11 cellular contexts compared by ENCODE assay signal in genomic region chr13:25738342-25738771, GRCh38.
A peak's percentile ranks its signal among the peaks of the same experiment; 100 is the strongest.
DNase-seq lines count a peak whose midpoint lies in the region; ATAC-seq, FAIRE-seq and TF ChIP-seq lines count a peak whose summit lies in the region.
"Had no signal": no experiment of that assay in that cellular context is flagged by ENCODE, and none has a peak within 500 bp of the region (broad histone marks: within the 10 kb centered on the region; RNA-seq: fewer than 3 reads in every experiment).

No MANE protein-coding gene starts in this region.

- H3K9me3 ChIP-seq in endothelial cell of umbilical vein (replicated peaks; ENCODE audit: control insufficient read depth, insufficient read depth, low read length), result no peaks in the 10 kb centered on the region
- H3K9me3 ChIP-seq in gastroesophageal sphincter, result no peaks in the 10 kb centered on the region
- H3K9me3 ChIP-seq: neutrophil had no signal

- H3K79me2 ChIP-seq in endothelial cell of umbilical vein (ENCODE audit: control insufficient read depth, insufficient read depth, low read length), result no peaks in the 10 kb centered on the region

- H3K4me3 Mint-ChIP-seq in activated naive CD8-positive, alpha-beta T cell treated with anti-CD3 and anti-CD28 coated beads, Interleukin-2, amount 10 ng/mL, durations not matched to agents 7 days and 5 days, result peak overlapping the region; percentile 44
- no peak overlapping the region for H3K4me3 Mint-ChIP-seq in activated naive CD8-positive, alpha-beta T cell treated with anti-CD3 and anti-CD28 coated beads for 36 hours
- H3K4me3 Mint-ChIP-seq: CD4-positive, CD25-positive, alpha-beta regulatory T cell had no signal

- ATAC-seq in activated naive CD8-positive, alpha-beta T cell treated with anti-CD3 and anti-CD28 coated beads, Interleukin-2, amount 10 ng/mL, durations not matched to agents 7 days and 5 days (ENCODE audit: low read depth), result peak; percentile 26
- ATAC-seq in HG03095 (IDR thresholded peaks at IDR 0.05; ENCODE audit: unreplicated experiment) (no peak), GM18867 (IDR thresholded peaks at IDR 0.05; ENCODE audit: unreplicated experiment) (no peak), GM19455 (IDR thresholded peaks at IDR 0.05; ENCODE audit: unreplicated experiment) (no peak), gastroesophageal sphincter (no peak)
- ATAC-seq: HepG2 had no signal

- TF ChIP-seq CTCF in endothelial cell of umbilical vein (IDR thresholded peaks at IDR 0.05; ENCODE audit: extremely low read depth in 1 of 2, insufficient read depth in 1 of 2, low read depth in 1 of 2, low read length in 2 of 2) (no peak), gastroesophageal sphincter (IDR thresholded peaks at IDR 0.05) (no peak)

- no peak overlapping the region for H3K9ac ChIP-seq in endothelial cell of umbilical vein (replicated peaks; ENCODE audit: extremely low read depth, insufficient read depth, low read length)

- 56% methylated on average over 1 of the region's 1 CpG; no CpG with 5 or more reads in 1 of the 2 donors for WGBS in gastroesophageal sphincter (ENCODE audit: low coverage in 1 of 2), 2 donors

- no peak for DNase-seq in activated naive CD8-positive, alpha-beta T cell treated with anti-CD3 and anti-CD28 coated beads, Interleukin-2, amount 10 ng/mL, durations not matched to agents 7 days and 5 days
- DNase-seq in activated naive CD8-positive, alpha-beta T cell treated with anti-CD3 and anti-CD28 coated beads for 36 hours, result no peak
- DNase-seq in NCI-H748 treated with DMSO at 0.1 percent for 48 hours (lab: John Stamatoyannopoulos, UW), result peak; percentile 96
- DNase-seq in endothelial cell of umbilical vein (ENCODE audit: low read depth, low spot score), result peak; percentile 11
- DNase-seq: CD4-positive, CD25-positive, alpha-beta regulatory T cell had no signal

- no peaks in the 10 kb centered on the region for H3K27me3 ChIP-seq in endothelial cell of umbilical vein (ENCODE audit: control insufficient read depth in 2 of 2, insufficient read depth in 2 of 2, low read length in 2 of 2)
- no peaks in the 10 kb centered on the region for H3K27me3 ChIP-seq in gastroesophageal sphincter
- H3K27me3 ChIP-seq: neutrophil had no signal

- H3K36me3 ChIP-seq in endothelial cell of umbilical vein (ENCODE audit: control insufficient read depth in 2 of 2, extremely low read depth in 1 of 2, insufficient read depth in 2 of 2, low read length in 2 of 2) (no peaks in the 10 kb centered on the region), gastroesophageal sphincter (no peaks in the 10 kb centered on the region)
- H3K36me3 ChIP-seq: neutrophil had no signal

- H3K9me1 ChIP-seq in endothelial cell of umbilical vein (replicated peaks; ENCODE audit: control insufficient read depth, extremely low read depth, insufficient read depth, low read length), result no peaks in the 10 kb centered on the region

- H3K27me3 Mint-ChIP-seq in activated naive CD8-positive, alpha-beta T cell treated with anti-CD3 and anti-CD28 coated beads, Interleukin-2, amount 10 ng/mL, durations not matched to agents 7 days and 5 days, result peaks cover 5% of the 10 kb centered on the region
- no peaks in the 10 kb centered on the region for H3K27me3 Mint-ChIP-seq in activated naive CD8-positive, alpha-beta T cell treated with anti-CD3 and anti-CD28 coated beads for 36 hours

- FAIRE-seq in endothelial cell of umbilical vein (lab: Jason Lieb, UNC), result no peak
- FAIRE-seq: HepG2 had no signal

- no peak overlapping the region for H3K4me2 ChIP-seq in endothelial cell of umbilical vein (ENCODE audit: insufficient read depth, low read length)

- H3K9me3 Mint-ChIP-seq in activated naive CD8-positive, alpha-beta T cell treated with anti-CD3 and anti-CD28 coated beads, Interleukin-2, amount 10 ng/mL, durations not matched to agents 7 days and 5 days, result peaks cover 5% of the 10 kb centered on the region
- H3K9me3 Mint-ChIP-seq in activated naive CD8-positive, alpha-beta T cell treated with anti-CD3 and anti-CD28 coated beads for 36 hours, result no peaks in the 10 kb centered on the region

- H3K27ac ChIP-seq in endothelial cell of umbilical vein (ENCODE audit: insufficient read depth, low read depth, low read length), result no peak overlapping the region
- no peak overlapping the region for H3K27ac ChIP-seq in gastroesophageal sphincter
- H3K27ac ChIP-seq: neutrophil had no signal

- H3K27ac Mint-ChIP-seq in activated naive CD8-positive, alpha-beta T cell treated with anti-CD3 and anti-CD28 coated beads, Interleukin-2, amount 10 ng/mL, durations not matched to agents 7 days and 5 days, result peak overlapping the region; percentile 64
- H3K27ac Mint-ChIP-seq in activated naive CD8-positive, alpha-beta T cell treated with anti-CD3 and anti-CD28 coated beads for 36 hours, result no peak overlapping the region

- dilution Hi-C loops in endothelial cell of umbilical vein (cut with MboI; ENCODE audit: extremely low pct_ligation_motif_present, low sequenced_read_pairs), result no loop called here

- H3K4me1 ChIP-seq in endothelial cell of umbilical vein (ENCODE audit: control insufficient read depth, extremely low read depth, insufficient read depth, low read length), result no peaks in the 10 kb centered on the region
- no peaks in the 10 kb centered on the region for H3K4me1 ChIP-seq in gastroesophageal sphincter

- no TSS peak for BruUV-seq in endothelial cell of umbilical vein (replicated peaks; lab: Mats Ljungman, UMichigan)

- TF ChIP-seq POLR2A in endothelial cell of umbilical vein (IDR thresholded peaks at IDR 0.05; ENCODE audit: low read depth, low read length) (no peak), gastroesophageal sphincter (IDR thresholded peaks at IDR 0.05) (no peak)

- no peak for TF ChIP-seq EP300 in gastroesophageal sphincter (IDR thresholded peaks at IDR 0.05)

- H2AFZ ChIP-seq in endothelial cell of umbilical vein (ENCODE audit: low read depth, low read length), result no peak overlapping the region

- no peak overlapping the region for H3K4me3 ChIP-seq in endothelial cell of umbilical vein (replicated peaks in 1 of 3; ENCODE audit: insufficient read depth in 1 of 3, low read depth in 1 of 3, low read length in 3 of 3)
- no peak overlapping the region for H3K4me3 ChIP-seq in gastroesophageal sphincter

- CTCF ChIA-PET in endothelial cell of umbilical vein (lab: Charles Lee), result no interaction called here

- no peaks in the 10 kb centered on the region for H4K20me1 ChIP-seq in endothelial cell of umbilical vein (replicated peaks; ENCODE audit: control insufficient read depth, extremely low read depth, insufficient read depth, low read length)

- intact Hi-C loops in endothelial cell of umbilical vein (cut with micrococcal nuclease), result no loop called here

- peaks cover 13% of the 10 kb centered on the region for H3K4me1 Mint-ChIP-seq in activated naive CD8-positive, alpha-beta T cell treated with anti-CD3 and anti-CD28 coated beads, Interleukin-2, amount 10 ng/mL, durations not matched to agents 7 days and 5 days
- H3K4me1 Mint-ChIP-seq in activated naive CD8-positive, alpha-beta T cell treated with anti-CD3 and anti-CD28 coated beads for 36 hours, result peaks cover 15% of the 10 kb centered on the region

- peaks cover 2% of the 10 kb centered on the region for H3K36me3 Mint-ChIP-seq in activated naive CD8-positive, alpha-beta T cell treated with anti-CD3 and anti-CD28 coated beads, Interleukin-2, amount 10 ng/mL, durations not matched to agents 7 days and 5 days
- no peaks in the 10 kb centered on the region for H3K36me3 Mint-ChIP-seq in activated naive CD8-positive, alpha-beta T cell treated with anti-CD3 and anti-CD28 coated beads for 36 hours
- H3K36me3 Mint-ChIP-seq: CD4-positive, CD25-positive, alpha-beta regulatory T cell had no signal

- POLR2A ChIA-PET in activated naive CD8-positive, alpha-beta T cell treated with anti-CD3 and anti-CD28 coated beads, Interleukin-2, amount 10 ng/mL, durations not matched to agents 7 days and 5 days (lab: Charles Lee), result no interaction called here
- POLR2A ChIA-PET in endothelial cell of umbilical vein (lab: Charles Lee), result no interaction called here

TF ChIP-seq in endothelial cell of umbilical vein, 7 proteins besides CTCF, POLR2A, EP300 and RAD21:
- no peak for TF ChIP-seq FOS (IDR thresholded peaks at IDR 0.05; ENCODE audit: borderline replicate concordance, insufficient read depth, low read length)
- TF ChIP-seq JUN (IDR thresholded peaks at IDR 0.05; ENCODE audit: borderline replicate concordance, insufficient read depth, insufficient read length, low read depth), result no peak
- TF ChIP-seq POLR2AphosphoS5 (IDR thresholded peaks at IDR 0.05; ENCODE audit: insufficient read depth, low read depth, low read length), result no peak
- TF ChIP-seq MAX (IDR thresholded peaks at IDR 0.05; ENCODE audit: insufficient read depth, insufficient read length), result no peak
- TF ChIP-seq MYC (IDR thresholded peaks at IDR 0.05; ENCODE audit: low read depth, low read length), result no peak
- no peak for TF ChIP-seq GATA2 (IDR thresholded peaks at IDR 0.05; ENCODE audit: insufficient read depth, insufficient read length, low read depth, low read length)
- TF ChIP-seq EZH2 (IDR thresholded peaks at IDR 0.05; ENCODE audit: borderline replicate concordance, low read depth, low read length, severe bottlenecking), result no peak

Comparison
In these comparisons a context has a peak if more than half of its experiments do, and no peak if none do; other contexts are left out.
1. DNase-seq: peak in NCI-H748 treated with DMSO at 0.1 percent for 48 hours (single experiment) and endothelial cell of umbilical vein (single experiment); none in activated naive CD8-positive, alpha-beta T cell treated with anti-CD3 and anti-CD28 coated beads, Interleukin-2, amount 10 ng/mL, durations not matched to agents 7 days and 5 days (single experiment) and activated naive CD8-positive, alpha-beta T cell treated with anti-CD3 and anti-CD28 coated beads for 36 hours (single experiment).